ENCODE assay signal across 30 cellular contexts in the genomic region with DNA sequence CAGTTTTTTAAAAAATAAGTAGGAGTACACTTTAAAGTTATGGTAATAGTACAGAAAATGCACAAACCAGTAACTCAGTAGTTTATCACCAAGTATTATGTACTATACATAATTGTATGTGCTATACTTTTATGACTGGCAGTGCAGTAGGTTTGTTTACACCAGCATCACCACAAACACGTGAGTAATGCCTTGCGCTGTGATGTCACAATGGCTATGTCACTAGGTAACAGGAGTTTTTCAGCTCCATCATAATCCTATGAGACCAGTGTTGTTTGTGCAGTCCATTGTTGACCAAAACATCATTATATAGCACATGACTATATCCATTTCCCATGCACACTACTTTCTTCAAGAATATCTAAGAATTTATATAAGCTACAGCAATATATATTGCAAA.
"Had no signal": no experiment of that assay in that cellular context is flagged by ENCODE, and none has a peak within 500 bp of the region (broad histone marks: within the 10 kb centered on the region; RNA-seq: fewer than 3 reads in every experiment).

No MANE protein-coding gene starts in this region.

- H3K4me1 Mint-ChIP-seq: stimulated activated memory B cell treated with anti-CD40 and anti-IgM and Interleukin-4, amounts not matched to agents 10 μg/mL and 1 μg/mL and 100 μg/mL, for 72 hours had no signal

- H3K4me3 ChIP-seq: pancreas, prostate gland, right atrium auricular region, skin epidermis, smooth muscle cell, spleen, suprapubic skin, testis, tibial artery, transverse colon, upper lobe of left lung, vagina had no signal

- H3K27ac Mint-ChIP-seq: naive B cell; naive thymus-derived CD8-positive, alpha-beta T cell; natural killer cell treated with Interleukin-12 subunit alpha and Interleukin-12 subunit beta and Interleukin-15 and Interleukin-18, amount 100 ng/mL, for 72 hours; stimulated activated memory B cell treated with anti-CD40 and anti-IgM and Interleukin-4, amounts not matched to agents 10 μg/mL and 1 μg/mL and 100 μg/mL, for 72 hours; stimulated activated naive CD8-positive, alpha-beta T cell treated with anti-CD3 and anti-CD28 coated beads, Interleukin-15, amount 100 ng/mL, for 72 hours had no signal

- ATAC-seq: naive thymus-derived CD8-positive, alpha-beta T cell; natural killer cell treated with Interleukin-12 subunit alpha and Interleukin-12 subunit beta and Interleukin-15 and Interleukin-18, amount 100 ng/mL, for 72 hours; pancreas; sciatic nerve; stimulated activated memory B cell treated with anti-CD40 and anti-IgM and Interleukin-4, amounts not matched to agents 10 μg/mL and 1 μg/mL and 100 μg/mL, for 72 hours; stimulated activated naive CD8-positive, alpha-beta T cell treated with anti-CD3 and anti-CD28 coated beads, Interleukin-15, amount 100 ng/mL, for 72 hours; stimulated activated naive CD8-positive, alpha-beta T cell treated with anti-CD3 and anti-CD28 coated beads, Interleukin-15, Interleukin-2, amounts not matched to agents 100 U/mL and 50 U/mL, for 24 hours had no signal

- H3K27me3 ChIP-seq: neutrophil, pancreas, right atrium auricular region, spleen, suprapubic skin, testis, tibial artery, transverse colon, upper lobe of left lung, vagina had no signal

- H3K4me1 ChIP-seq: prostate gland, vagina had no signal

- H3K27me3 Mint-ChIP-seq: naive B cell; naive thymus-derived CD8-positive, alpha-beta T cell; natural killer cell treated with Interleukin-12 subunit alpha and Interleukin-12 subunit beta and Interleukin-15 and Interleukin-18, amount 100 ng/mL, for 72 hours; stimulated activated memory B cell treated with anti-CD40 and anti-IgM and Interleukin-4, amounts not matched to agents 10 μg/mL and 1 μg/mL and 100 μg/mL, for 72 hours; stimulated activated naive CD8-positive, alpha-beta T cell treated with anti-CD3 and anti-CD28 coated beads, Interleukin-15, amount 100 ng/mL, for 72 hours had no signal

- H3K9me3 ChIP-seq: neutrophil, pancreas, prostate gland, suprapubic skin, testis, vagina had no signal

- H3K36me3 ChIP-seq: neutrophil, pancreas, prostate gland, suprapubic skin, tibial artery, vagina had no signal

- H3K27ac ChIP-seq: neutrophil, pancreas, prostate gland, right atrium auricular region, skin epidermis, spleen, suprapubic skin, testis, tibial artery, upper lobe of left lung, vagina had no signal

- H3K4me3 Mint-ChIP-seq: naive B cell; naive thymus-derived CD8-positive, alpha-beta T cell; natural killer cell treated with Interleukin-12 subunit alpha and Interleukin-12 subunit beta and Interleukin-15 and Interleukin-18, amount 100 ng/mL, for 72 hours; stimulated activated memory B cell treated with anti-CD40 and anti-IgM and Interleukin-4, amounts not matched to agents 10 μg/mL and 1 μg/mL and 100 μg/mL, for 72 hours; stimulated activated naive CD8-positive, alpha-beta T cell treated with anti-CD3 and anti-CD28 coated beads, Interleukin-15, amount 100 ng/mL, for 72 hours had no signal

- DNase-seq: naive B cell; naive thymus-derived CD8-positive, alpha-beta T cell; nucleus accumbens; pancreas; retina; spleen; stimulated activated CD4-positive, alpha-beta T cell treated with anti-CD3 and anti-CD28 coated beads, Interleukin-12 subunit alpha, Interleukin-12 subunit beta, amount 100 ng/mL, for 4 hours; stimulated activated CD4-positive, alpha-beta T cell treated with anti-CD3 and anti-CD28 coated beads, Interleukin-1b, Interleukin-23, amount 100 ng/mL, for 48 hours; stimulated activated CD4-positive, alpha-beta T cell treated with anti-CD3 and anti-CD28 coated beads, Interleukin-4, amount 100 ng/mL, for 1 hour; stimulated activated CD4-positive, alpha-beta T cell treated with anti-CD3 and anti-CD28 coated beads, Interleukin-4, amount 100 ng/mL, for 4 hours; stimulated activated CD8-positive, alpha-beta memory T cell treated with anti-CD3 and anti-CD28 coated beads, Interleukin-4, amount 100 ng/mL, for 48 hours; stimulated activated naive CD4-positive, alpha-beta T cell; stimulated activated naive CD8-positive, alpha-beta T cell treated with anti-CD3 and anti-CD28 coated beads, Interleukin-15, amount 100 ng/mL, for 72 hours; stimulated activated naive CD8-positive, alpha-beta T cell treated with anti-CD3 and anti-CD28 coated beads, Interleukin-15, Interleukin-2, amounts not matched to agents 100 U/mL and 50 U/mL, for 24 hours; substantia nigra; testis; tibial artery; transverse colon; upper lobe of left lung had no signal

- H3K4me2 ChIP-seq: smooth muscle cell had no signal

- FAIRE-seq: pancreas, urothelium cell line had no signal
